1 cellular context compared by ENCODE assay signal in the genomic region with DNA sequence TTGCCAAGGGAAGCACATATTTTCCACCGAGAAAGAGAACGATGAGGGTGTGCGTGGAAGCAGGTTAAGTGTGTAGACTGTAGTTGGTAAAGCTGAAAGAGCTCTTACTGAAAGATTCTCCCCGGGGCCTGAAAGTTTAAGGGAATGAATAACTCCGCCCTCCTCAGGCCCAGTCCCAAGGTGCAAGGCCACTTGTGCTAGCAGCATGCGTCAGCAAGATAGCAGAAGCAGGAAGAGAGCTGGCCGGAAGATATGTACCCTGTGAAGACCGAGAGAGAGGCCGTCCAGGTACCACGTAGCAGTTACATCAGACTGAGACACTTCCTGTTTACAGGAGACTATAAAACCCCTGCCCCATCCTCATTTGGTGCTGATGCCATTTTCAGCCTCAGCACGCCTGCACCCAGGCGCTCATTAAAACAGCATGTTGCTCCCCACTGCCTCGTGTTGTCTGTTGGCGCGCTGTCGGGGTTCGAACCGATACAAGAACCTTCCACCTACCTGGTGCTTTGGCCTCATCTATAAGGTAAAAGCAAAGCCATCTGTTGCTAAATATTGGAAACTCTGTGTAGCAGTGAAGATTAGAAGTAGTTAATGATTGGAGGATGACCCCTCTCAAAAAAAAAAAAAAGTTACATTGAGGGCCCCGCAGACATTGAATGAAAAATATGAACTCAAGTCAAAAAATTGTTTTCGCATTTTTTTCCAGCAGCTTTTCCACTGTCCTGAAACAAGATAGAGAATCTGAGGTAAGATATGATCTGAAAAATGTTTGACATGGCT.
TF ChIP-seq lines count a peak whose summit lies in the region.

No MANE protein-coding gene starts in this region.

TF ChIP-seq in K562, 482 proteins besides CTCF, POLR2A, EP300 and RAD21 (continued from another document and continues in another):
- TF ChIP-seq, protein P1, sequence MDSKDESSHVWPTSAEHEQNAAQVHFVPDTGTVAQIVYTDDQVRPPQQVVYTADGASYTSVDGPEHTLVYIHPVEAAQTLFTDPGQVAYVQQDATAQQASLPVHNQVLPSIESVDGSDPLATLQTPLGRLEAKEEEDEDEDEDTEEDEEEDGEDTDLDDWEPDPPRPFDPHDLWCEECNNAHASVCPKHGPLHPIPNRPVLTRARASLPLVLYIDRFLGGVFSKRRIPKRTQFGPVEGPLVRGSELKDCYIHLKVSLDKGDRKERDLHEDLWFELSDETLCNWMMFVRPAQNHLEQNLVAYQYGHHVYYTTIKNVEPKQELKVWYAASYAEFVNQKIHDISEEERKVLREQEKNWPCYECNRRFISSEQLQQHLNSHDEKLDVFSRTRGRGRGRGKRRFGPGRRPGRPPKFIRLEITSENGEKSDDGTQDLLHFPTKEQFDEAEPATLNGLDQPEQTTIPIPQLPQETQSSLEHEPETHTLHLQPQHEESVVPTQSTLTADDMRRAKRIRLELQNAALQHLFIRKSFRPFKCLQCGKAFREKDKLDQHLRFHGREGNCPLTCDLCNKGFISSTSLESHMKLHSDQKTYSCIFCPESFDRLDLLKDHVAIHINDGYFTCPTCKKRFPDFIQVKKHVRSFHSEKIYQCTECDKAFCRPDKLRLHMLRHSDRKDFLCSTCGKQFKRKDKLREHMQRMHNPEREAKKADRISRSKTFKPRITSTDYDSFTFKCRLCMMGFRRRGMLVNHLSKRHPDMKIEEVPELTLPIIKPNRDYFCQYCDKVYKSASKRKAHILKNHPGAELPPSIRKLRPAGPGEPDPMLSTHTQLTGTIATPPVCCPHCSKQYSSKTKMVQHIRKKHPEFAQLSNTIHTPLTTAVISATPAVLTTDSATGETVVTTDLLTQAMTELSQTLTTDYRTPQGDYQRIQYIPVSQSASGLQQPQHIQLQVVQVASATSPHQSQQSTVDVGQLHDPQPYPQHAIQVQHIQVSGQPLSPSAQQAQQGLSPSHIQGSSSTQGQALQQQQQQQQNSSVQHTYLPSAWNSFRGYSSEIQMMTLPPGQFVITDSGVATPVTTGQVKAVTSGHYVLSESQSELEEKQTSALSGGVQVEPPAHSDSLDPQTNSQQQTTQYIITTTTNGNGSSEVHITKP (IDR thresholded peaks at IDR 0.05; ENCODE audit: partially characterized antibody), result no peak
- TF ChIP-seq POLR2AphosphoS5 (IDR thresholded peaks at IDR 0.05; ENCODE audit: control insufficient read depth, insufficient read depth, low read depth, low read length) (peak; percentile 99), TGIF2 (CRISPR knock-in tag; IDR thresholded peaks at IDR 0.05) (no peak; the same call in 1 of the 2 replicates), NKRF (IDR thresholded peaks at IDR 0.05; ENCODE audit: borderline replicate concordance) (peak; percentile 89), YBX1 (IDR thresholded peaks at IDR 0.05) (no peak), HDAC1 (IDR thresholded peaks at IDR 0.05) (peak; percentile 82 to 86), SIN3B (IDR thresholded peaks at IDR 0.05; ENCODE audit: low read depth) (0 out of 2 replicates have a peak, but pooled peaks have one; percentile 21), HNRNPL (IDR thresholded peaks at IDR 0.05; ENCODE audit: low read depth, low read length) (no peak), ZBTB7A (IDR thresholded peaks at IDR 0.05; ENCODE audit: borderline replicate concordance, control insufficient read depth, low read depth, low read length) (0 out of 2 replicates have a peak, but pooled peaks have one; percentile 44), ERF (CRISPR knock-in tag; IDR thresholded peaks at IDR 0.05) (peak; percentile 31; the same call in 1 of the 2 replicates), ZC3H8 (IDR thresholded peaks at IDR 0.05) (no peak), USF2 (CRISPR knock-in tag; IDR thresholded peaks at IDR 0.05) (no peak), KLF6 (CRISPR knock-in tag; IDR thresholded peaks at IDR 0.05; ENCODE audit: borderline replicate concordance) (no peak), ETS2 (tag; IDR thresholded peaks at IDR 0.05; ENCODE audit: borderline replicate concordance, poor library complexity, severe bottlenecking) (no peak), RBM34 (IDR thresholded peaks at IDR 0.05; ENCODE audit: borderline replicate concordance, insufficient read depth, low read length) (no peak), SLC30A9 (CRISPR knock-in tag; IDR thresholded peaks at IDR 0.05) (no peak), ZNF780A (CRISPR knock-in tag; IDR thresholded peaks at IDR 0.05) (no peak), ZFP1 (CRISPR knock-in tag; IDR thresholded peaks at IDR 0.05) (no peak), ZNF695 (CRISPR knock-in tag; IDR thresholded peaks at IDR 0.05) (no peak), MEF2D (tag; conservative IDR thresholded peaks at IDR 0.05; ENCODE audit: low read depth) (0 out of 2 replicates have a peak, but pooled peaks have one; percentile 19), ELF4 (CRISPR knock-in tag; IDR thresholded peaks at IDR 0.05) (peak; percentile 79; the same call in 1 of the 2 replicates), ILK (tag; IDR thresholded peaks at IDR 0.05; ENCODE audit: borderline replicate concordance, low read depth) (no peak), HNRNPK (IDR thresholded peaks at IDR 0.05; ENCODE audit: low read depth, low read length, poor library complexity, severe bottlenecking) (no peak), ZNF431 (CRISPR knock-in tag; IDR thresholded peaks at IDR 0.05) (peak; percentile 85), ZEB2 (IDR thresholded peaks at IDR 0.05) (peak; percentile 82), GABPB1 (CRISPR knock-in tag; IDR thresholded peaks at IDR 0.05) (peak; percentile 90), TFE3 (CRISPR knock-in tag; IDR thresholded peaks at IDR 0.05) (no peak), PTRF (tag; IDR thresholded peaks at IDR 0.05) (no peak), RAD51 (IDR thresholded peaks at IDR 0.05; ENCODE audit: borderline replicate concordance, low read depth) (peak; percentile 8; the same call in 1 of the 2 replicates), ZNF785 (CRISPR knock-in tag; IDR thresholded peaks at IDR 0.05) (no peak), NFE2 (IDR thresholded peaks at IDR 0.05; ENCODE audit: low read depth) (peak; percentile 94), ARID1B (IDR thresholded peaks at IDR 0.05) (peak; percentile 83), TEAD2 (tag; IDR thresholded peaks at IDR 0.05) (no peak), C11orf30 (IDR thresholded peaks at IDR 0.05; ENCODE audit: low read depth) (peak; percentile 95), ZSCAN29 (IDR thresholded peaks at IDR 0.05) (no peak), PHF8 (IDR thresholded peaks at IDR 0.05; ENCODE audit: borderline replicate concordance, low read length) (peak; percentile 95), TBP (optimal IDR thresholded peaks at IDR 0.05; ENCODE audit: low read depth, low read length) (peak; percentile 96), BCOR (IDR thresholded peaks at IDR 0.05) (no peak; the same call in 1 of the 2 replicates)
- TF ChIP-seq, protein P2, sequence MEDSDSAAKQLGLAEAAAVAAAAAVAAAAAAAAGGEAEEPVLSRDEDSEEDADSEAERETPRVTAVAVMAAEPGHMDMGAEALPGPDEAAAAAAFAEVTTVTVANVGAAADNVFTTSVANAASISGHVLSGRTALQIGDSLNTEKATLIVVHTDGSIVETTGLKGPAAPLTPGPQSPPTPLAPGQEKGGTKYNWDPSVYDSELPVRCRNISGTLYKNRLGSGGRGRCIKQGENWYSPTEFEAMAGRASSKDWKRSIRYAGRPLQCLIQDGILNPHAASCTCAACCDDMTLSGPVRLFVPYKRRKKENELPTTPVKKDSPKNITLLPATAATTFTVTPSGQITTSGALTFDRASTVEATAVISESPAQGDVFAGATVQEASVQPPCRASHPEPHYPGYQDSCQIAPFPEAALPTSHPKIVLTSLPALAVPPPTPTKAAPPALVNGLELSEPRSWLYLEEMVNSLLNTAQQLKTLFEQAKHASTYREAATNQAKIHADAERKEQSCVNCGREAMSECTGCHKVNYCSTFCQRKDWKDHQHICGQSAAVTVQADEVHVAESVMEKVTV (CRISPR knock-in tag; IDR thresholded peaks at IDR 0.05), result no peak
- TF ChIP-seq, protein P3, sequence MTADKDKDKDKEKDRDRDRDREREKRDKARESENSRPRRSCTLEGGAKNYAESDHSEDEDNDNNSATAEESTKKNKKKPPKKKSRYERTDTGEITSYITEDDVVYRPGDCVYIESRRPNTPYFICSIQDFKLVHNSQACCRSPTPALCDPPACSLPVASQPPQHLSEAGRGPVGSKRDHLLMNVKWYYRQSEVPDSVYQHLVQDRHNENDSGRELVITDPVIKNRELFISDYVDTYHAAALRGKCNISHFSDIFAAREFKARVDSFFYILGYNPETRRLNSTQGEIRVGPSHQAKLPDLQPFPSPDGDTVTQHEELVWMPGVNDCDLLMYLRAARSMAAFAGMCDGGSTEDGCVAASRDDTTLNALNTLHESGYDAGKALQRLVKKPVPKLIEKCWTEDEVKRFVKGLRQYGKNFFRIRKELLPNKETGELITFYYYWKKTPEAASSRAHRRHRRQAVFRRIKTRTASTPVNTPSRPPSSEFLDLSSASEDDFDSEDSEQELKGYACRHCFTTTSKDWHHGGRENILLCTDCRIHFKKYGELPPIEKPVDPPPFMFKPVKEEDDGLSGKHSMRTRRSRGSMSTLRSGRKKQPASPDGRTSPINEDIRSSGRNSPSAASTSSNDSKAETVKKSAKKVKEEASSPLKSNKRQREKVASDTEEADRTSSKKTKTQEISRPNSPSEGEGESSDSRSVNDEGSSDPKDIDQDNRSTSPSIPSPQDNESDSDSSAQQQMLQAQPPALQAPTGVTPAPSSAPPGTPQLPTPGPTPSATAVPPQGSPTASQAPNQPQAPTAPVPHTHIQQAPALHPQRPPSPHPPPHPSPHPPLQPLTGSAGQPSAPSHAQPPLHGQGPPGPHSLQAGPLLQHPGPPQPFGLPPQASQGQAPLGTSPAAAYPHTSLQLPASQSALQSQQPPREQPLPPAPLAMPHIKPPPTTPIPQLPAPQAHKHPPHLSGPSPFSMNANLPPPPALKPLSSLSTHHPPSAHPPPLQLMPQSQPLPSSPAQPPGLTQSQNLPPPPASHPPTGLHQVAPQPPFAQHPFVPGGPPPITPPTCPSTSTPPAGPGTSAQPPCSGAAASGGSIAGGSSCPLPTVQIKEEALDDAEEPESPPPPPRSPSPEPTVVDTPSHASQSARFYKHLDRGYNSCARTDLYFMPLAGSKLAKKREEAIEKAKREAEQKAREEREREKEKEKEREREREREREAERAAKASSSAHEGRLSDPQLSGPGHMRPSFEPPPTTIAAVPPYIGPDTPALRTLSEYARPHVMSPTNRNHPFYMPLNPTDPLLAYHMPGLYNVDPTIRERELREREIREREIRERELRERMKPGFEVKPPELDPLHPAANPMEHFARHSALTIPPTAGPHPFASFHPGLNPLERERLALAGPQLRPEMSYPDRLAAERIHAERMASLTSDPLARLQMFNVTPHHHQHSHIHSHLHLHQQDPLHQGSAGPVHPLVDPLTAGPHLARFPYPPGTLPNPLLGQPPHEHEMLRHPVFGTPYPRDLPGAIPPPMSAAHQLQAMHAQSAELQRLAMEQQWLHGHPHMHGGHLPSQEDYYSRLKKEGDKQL (CRISPR knock-in tag; IDR thresholded peaks at IDR 0.05; ENCODE audit: borderline replicate concordance), result no peak
- TF ChIP-seq, protein P4, sequence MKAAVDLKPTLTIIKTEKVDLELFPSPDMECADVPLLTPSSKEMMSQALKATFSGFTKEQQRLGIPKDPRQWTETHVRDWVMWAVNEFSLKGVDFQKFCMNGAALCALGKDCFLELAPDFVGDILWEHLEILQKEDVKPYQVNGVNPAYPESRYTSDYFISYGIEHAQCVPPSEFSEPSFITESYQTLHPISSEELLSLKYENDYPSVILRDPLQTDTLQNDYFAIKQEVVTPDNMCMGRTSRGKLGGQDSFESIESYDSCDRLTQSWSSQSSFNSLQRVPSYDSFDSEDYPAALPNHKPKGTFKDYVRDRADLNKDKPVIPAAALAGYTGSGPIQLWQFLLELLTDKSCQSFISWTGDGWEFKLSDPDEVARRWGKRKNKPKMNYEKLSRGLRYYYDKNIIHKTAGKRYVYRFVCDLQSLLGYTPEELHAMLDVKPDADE (conservative IDR thresholded peaks at IDR 0.05; ENCODE audit: control insufficient read depth, low read depth, low read length), result peak; percentile 75
